15 cellular contexts compared by ENCODE assay signal in the genomic region with DNA sequence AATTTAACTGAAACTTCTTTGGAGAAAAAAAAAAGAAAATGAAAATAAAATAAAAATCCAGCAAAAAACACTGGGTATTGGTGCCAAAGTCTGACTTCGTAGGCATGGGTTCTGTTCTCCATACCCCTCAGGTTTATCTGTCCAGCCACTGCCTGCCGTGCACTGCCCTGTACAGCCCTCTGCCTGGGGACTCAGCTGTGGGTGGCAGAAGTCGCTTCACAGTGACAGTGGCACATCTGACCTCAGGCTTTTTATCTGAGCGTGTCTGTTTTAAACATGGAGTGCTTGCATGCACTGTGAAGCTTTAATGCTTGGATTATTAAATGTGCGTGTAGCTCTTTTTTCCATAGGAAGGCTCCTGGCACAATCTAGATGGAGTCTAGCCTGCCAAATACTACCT.
A peak's percentile ranks its signal among the peaks of the same experiment; 100 is the strongest.
DNase-seq lines count a peak whose midpoint lies in the region; ATAC-seq, FAIRE-seq and TF ChIP-seq lines count a peak whose summit lies in the region.
"Had no signal": no experiment of that assay in that cellular context is flagged by ENCODE, and none has a peak within 500 bp of the region (broad histone marks: within the 10 kb centered on the region; RNA-seq: fewer than 3 reads in every experiment).

No MANE protein-coding gene starts in this region.

- no TSS peak for BruUV-seq in HepG2 (replicated peaks; lab: Mats Ljungman, UMichigan)

- H3K4me2 ChIP-seq in HepG2 (ENCODE audit: low read depth, low read length), result peak overlapping the region; percentile 73

- no peak overlapping the region for H2AFZ ChIP-seq in HepG2 (ENCODE audit: low read length)

- H3K4me1 ChIP-seq in HepG2 (ENCODE audit: insufficient read depth, low read length), result peaks cover 93% of the 10 kb centered on the region

- H3K9me3 Mint-ChIP-seq in stimulated activated naive B cell treated with anti-CD40 and anti-IgM and Interleukin-4, amounts not matched to agents 10 μg/mL and 1 μg/mL and 100 μg/mL, for 72 hours, result peaks cover 0 to 2% of the 10 kb centered on the region in 2 donors
- H3K9me3 Mint-ChIP-seq: activated naive CD4-positive, alpha-beta T cell treated with anti-CD3 and anti-CD28 coated beads, Interleukin-2, amount 50 U/mL, for 72 hours; naive B cell had no signal

- H3K4me3 ChIP-seq in astrocyte of the spinal cord (ENCODE audit: low read depth, low read length) (peak overlapping the region; percentile 20), HepG2 (replicated peaks in 1 of 3; ENCODE audit: insufficient read depth in 1 of 3, low read depth in 2 of 3, low read length in 3 of 3) (peak overlapping the region in 2 of 3 experiments; percentile 45 to 47; a peak in 4 of 6 replicates)
- H3K4me3 ChIP-seq: thoracic aorta had no signal

- TF ChIP-seq POLR2A in HepG2 (IDR thresholded peaks at IDR 0.05; ENCODE audit: insufficient read depth in 1 of 2, low read depth in 2 of 2, low read length in 2 of 2), result no peak

- peak; percentile 68 for ATAC-seq in HepG2
- no peak for ATAC-seq in stimulated activated naive B cell treated with anti-CD40 and anti-IgM and Interleukin-4, amounts not matched to agents 10 μg/mL and 1 μg/mL and 100 μg/mL, for 72 hours (replicated peaks)
- no peak for ATAC-seq in omental fat pad (ENCODE audit: low FRiP score)
- ATAC-seq in HG03521 (IDR thresholded peaks at IDR 0.05; ENCODE audit: unreplicated experiment), result no peak
- ATAC-seq: activated naive CD4-positive, alpha-beta T cell treated with anti-CD3 and anti-CD28 coated beads, Interleukin-2, amount 50 U/mL, for 72 hours had no signal

- WGBS in HepG2 (ENCODE audit: low lambda C conversion rate), result 52% methylated on average over 5 of the region's 5 CpGs

- FAIRE-seq in HepG2 (lab: Jason Lieb, UNC), result no peak
- FAIRE-seq: D721Med, islet of Langerhans had no signal

- TF ChIP-seq EP300 in HepG2 (IDR thresholded peaks at IDR 0.05; ENCODE audit: low read depth in 2 of 2, low read length in 2 of 2), result no peak
- no peak for TF ChIP-seq EP300 in HepG2 (CRISPR knock-in tag; IDR thresholded peaks at IDR 0.05; ENCODE audit: borderline replicate concordance)

- H4K20me1 ChIP-seq in HepG2 (ENCODE audit: insufficient read depth, low read length), result peaks cover 43% of the 10 kb centered on the region; the same call in 1 of the 2 replicates

- H3K9me3 ChIP-seq in HepG2 (ENCODE audit: low read length), result no peaks in the 10 kb centered on the region
- H3K9me3 ChIP-seq: thoracic aorta had no signal

- DNase-seq in NCI-H1417 (lab: John Stamatoyannopoulos, UW) (peak in 2 of 3 experiments; percentile 46 to 77), NCI-H1417 treated with DMSO at 0.1 percent for 48 hours (lab: John Stamatoyannopoulos, UW) (no peak), astrocyte of the spinal cord (ENCODE audit: low read depth, low spot score) (no peak), HepG2 (ENCODE audit: low spot score) (no peak), omental fat pad (ENCODE audit: low spot score) (no peak), LoVo (ENCODE audit: low spot score) (no peak)
- no peak for DNase-seq in stimulated activated naive B cell treated with anti-CD40 and anti-IgM and Interleukin-4, amounts not matched to agents 10 μg/mL and 1 μg/mL and 100 μg/mL, for 72 hours
- DNase-seq: naive B cell, NCI-H2171 treated with DMSO at 0.1 percent for 48 hours had no signal

- in situ Hi-C loops in astrocyte of the spinal cord (cut with HindIII; ENCODE audit: low sequenced_read_pairs) (no loop called here), HepG2 (cut with HindIII; ENCODE audit: extremely low pct_ligation_motif_present, low pct_unique_long_range_greater_than_20kb) (no loop called here)

- H3K36me3 ChIP-seq in HepG2 (replicated peaks in 1 of 2; ENCODE audit: control insufficient read depth in 1 of 2, insufficient read depth in 2 of 2, low read length in 2 of 2), result peaks cover 0 to 1% of the 10 kb centered on the region in 2 experiments; a peak in 2 of 5 replicates
- H3K36me3 ChIP-seq: thoracic aorta had no signal

- POLR2A ChIA-PET in HepG2 (lab: Yijun Ruan, JAX), result interaction anchor here (0.9 to 2.6 kb wide), 6 partner anchors 8 to 71 kb away, joined by 3 to 32 read pairs (median 4); no protein-coding TSS in a partner anchor

- CTCF ChIA-PET in HepG2 (lab: Yijun Ruan, JAX; ENCODE audit: low intra/inter-chr PET ratio, low total read pairs), result no interaction called here

- intact Hi-C loops in HepG2 (cut with micrococcal nuclease; ENCODE audit: unreplicated experiment), result loop anchor here (2.0 kb wide), 2 partner anchors 14 to 444 kb away; no protein-coding TSS in a partner anchor

- H3K27me3 ChIP-seq in HepG2 (ENCODE audit: control insufficient read depth in 1 of 2, insufficient read depth in 2 of 2, low read length in 2 of 2), result no peaks in the 10 kb centered on the region

- peak overlapping the region; percentile 5 for H3K27ac Mint-ChIP-seq in stimulated activated naive B cell treated with anti-CD40 and anti-IgM and Interleukin-4, amounts not matched to agents 10 μg/mL and 1 μg/mL and 100 μg/mL, for 72 hours

- peak overlapping the region; percentile 60 for H3K27ac ChIP-seq in HepG2 (ENCODE audit: extremely low read length, insufficient read depth, low read length)
- H3K27ac ChIP-seq: 22Rv1, thoracic aorta had no signal

- peak overlapping the region in 1 of 2 donors; percentile 13 for H3K4me3 Mint-ChIP-seq in stimulated activated naive B cell treated with anti-CD40 and anti-IgM and Interleukin-4, amounts not matched to agents 10 μg/mL and 1 μg/mL and 100 μg/mL, for 72 hours

- TF ChIP-seq CTCF in astrocyte of the spinal cord (IDR thresholded peaks at IDR 0.05; ENCODE audit: low read depth, low read length) (no peak), HepG2 (CRISPR knock-in tag; IDR thresholded peaks at IDR 0.05) (no peak), omental fat pad (IDR thresholded peaks at IDR 0.05) (no peak)

- H3K36me3 Mint-ChIP-seq in stimulated activated naive B cell treated with anti-CD40 and anti-IgM and Interleukin-4, amounts not matched to agents 10 μg/mL and 1 μg/mL and 100 μg/mL, for 72 hours, result peaks cover 3% of the 10 kb centered on the region in 2 donors
- H3K36me3 Mint-ChIP-seq: activated naive CD4-positive, alpha-beta T cell treated with anti-CD3 and anti-CD28 coated beads, Interleukin-2, amount 50 U/mL, for 72 hours; naive B cell had no signal

- H3K4me1 Mint-ChIP-seq in stimulated activated naive B cell treated with anti-CD40 and anti-IgM and Interleukin-4, amounts not matched to agents 10 μg/mL and 1 μg/mL and 100 μg/mL, for 72 hours, result peaks cover 44 to 69% of the 10 kb centered on the region in 2 donors

- peak overlapping the region; percentile 37; the same call in 1 of the 2 replicates for H3K9ac ChIP-seq in HepG2 (ENCODE audit: insufficient read depth, low read depth, low read length)

- H3K79me2 ChIP-seq in HepG2 (ENCODE audit: insufficient read depth, low read length), result peaks cover 48% of the 10 kb centered on the region

- H3K27me3 Mint-ChIP-seq in stimulated activated naive B cell treated with anti-CD40 and anti-IgM and Interleukin-4, amounts not matched to agents 10 μg/mL and 1 μg/mL and 100 μg/mL, for 72 hours, result no peaks in the 10 kb centered on the region
- H3K27me3 Mint-ChIP-seq: naive B cell had no signal

- TF ChIP-seq RAD21 in HepG2 (CRISPR knock-in tag; IDR thresholded peaks at IDR 0.05), result no peak

TF ChIP-seq in HepG2, 621 proteins besides CTCF, POLR2A, EP300 and RAD21:
- TF ChIP-seq, protein P1, sequence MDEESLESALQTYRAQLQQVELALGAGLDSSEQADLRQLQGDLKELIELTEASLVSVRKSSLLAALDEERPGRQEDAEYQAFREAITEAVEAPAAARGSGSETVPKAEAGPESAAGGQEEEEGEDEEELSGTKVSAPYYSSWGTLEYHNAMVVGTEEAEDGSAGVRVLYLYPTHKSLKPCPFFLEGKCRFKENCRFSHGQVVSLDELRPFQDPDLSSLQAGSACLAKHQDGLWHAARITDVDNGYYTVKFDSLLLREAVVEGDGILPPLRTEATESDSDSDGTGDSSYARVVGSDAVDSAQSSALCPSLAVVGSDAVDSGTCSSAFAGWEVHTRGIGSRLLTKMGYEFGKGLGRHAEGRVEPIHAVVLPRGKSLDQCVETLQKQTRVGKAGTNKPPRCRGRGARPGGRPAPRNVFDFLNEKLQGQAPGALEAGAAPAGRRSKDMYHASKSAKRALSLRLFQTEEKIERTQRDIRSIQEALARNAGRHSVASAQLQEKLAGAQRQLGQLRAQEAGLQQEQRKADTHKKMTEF (CRISPR knock-in tag; IDR thresholded peaks at IDR 0.05), result 0 out of 2 replicates have a peak, but pooled peaks have one; percentile 0
- TF ChIP-seq ZNF44 (CRISPR knock-in tag; IDR thresholded peaks at IDR 0.05), result no peak
- TF ChIP-seq ZBTB38 (CRISPR knock-in tag; IDR thresholded peaks at IDR 0.05), result peak; percentile 31; the same call in 1 of the 2 replicates
- TF ChIP-seq, protein P2, sequence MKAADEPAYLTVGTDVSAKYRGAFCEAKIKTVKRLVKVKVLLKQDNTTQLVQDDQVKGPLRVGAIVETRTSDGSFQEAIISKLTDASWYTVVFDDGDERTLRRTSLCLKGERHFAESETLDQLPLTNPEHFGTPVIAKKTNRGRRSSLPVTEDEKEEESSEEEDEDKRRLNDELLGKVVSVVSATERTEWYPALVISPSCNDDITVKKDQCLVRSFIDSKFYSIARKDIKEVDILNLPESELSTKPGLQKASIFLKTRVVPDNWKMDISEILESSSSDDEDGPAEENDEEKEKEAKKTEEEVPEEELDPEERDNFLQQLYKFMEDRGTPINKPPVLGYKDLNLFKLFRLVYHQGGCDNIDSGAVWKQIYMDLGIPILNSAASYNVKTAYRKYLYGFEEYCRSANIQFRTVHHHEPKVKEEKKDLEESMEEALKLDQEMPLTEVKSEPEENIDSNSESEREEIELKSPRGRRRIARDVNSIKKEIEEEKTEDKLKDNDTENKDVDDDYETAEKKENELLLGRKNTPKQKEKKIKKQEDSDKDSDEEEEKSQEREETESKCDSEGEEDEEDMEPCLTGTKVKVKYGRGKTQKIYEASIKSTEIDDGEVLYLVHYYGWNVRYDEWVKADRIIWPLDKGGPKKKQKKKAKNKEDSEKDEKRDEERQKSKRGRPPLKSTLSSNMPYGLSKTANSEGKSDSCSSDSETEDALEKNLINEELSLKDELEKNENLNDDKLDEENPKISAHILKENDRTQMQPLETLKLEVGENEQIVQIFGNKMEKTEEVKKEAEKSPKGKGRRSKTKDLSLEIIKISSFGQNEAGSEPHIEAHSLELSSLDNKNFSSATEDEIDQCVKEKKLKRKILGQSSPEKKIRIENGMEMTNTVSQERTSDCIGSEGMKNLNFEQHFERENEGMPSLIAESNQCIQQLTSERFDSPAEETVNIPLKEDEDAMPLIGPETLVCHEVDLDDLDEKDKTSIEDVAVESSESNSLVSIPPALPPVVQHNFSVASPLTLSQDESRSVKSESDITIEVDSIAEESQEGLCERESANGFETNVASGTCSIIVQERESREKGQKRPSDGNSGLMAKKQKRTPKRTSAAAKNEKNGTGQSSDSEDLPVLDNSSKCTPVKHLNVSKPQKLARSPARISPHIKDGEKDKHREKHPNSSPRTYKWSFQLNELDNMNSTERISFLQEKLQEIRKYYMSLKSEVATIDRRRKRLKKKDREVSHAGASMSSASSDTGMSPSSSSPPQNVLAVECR (CRISPR knock-in tag; IDR thresholded peaks at IDR 0.05; ENCODE audit: borderline replicate concordance), result peak; percentile 31; the same call in 1 of the 2 replicates
TF ChIP-seq in HepG2: peak in this region for 3.

Comparison
In these comparisons a context has a peak if more than half of its experiments do, and no peak if none do; other contexts are left out.
1. DNase-seq: peak in NCI-H1417 (2 of 3); none in NCI-H1417 treated with DMSO at 0.1 percent for 48 hours (single experiment), astrocyte of the spinal cord (single experiment), HepG2 (single experiment), stimulated activated naive B cell treated with anti-CD40 and anti-IgM and Interleukin-4, amounts not matched to agents 10 μg/mL and 1 μg/mL and 100 μg/mL, for 72 hours (single experiment), omental fat pad (single experiment) and LoVo (single experiment).